In genomic region chr17:2692781-2693135, GRCh38 we compare ENCODE assay signal across 18 cellular contexts. TPM values are rescaled to one million over a fixed set of nuclear protein-coding genes. Genes with fewer than 3 reads are reported as not detected.
DNase-seq lines count a peak whose midpoint lies in the region; ATAC-seq and TF ChIP-seq lines count a peak whose summit lies in the region.
"Had no signal": no experiment of that assay in that cellular context is flagged by ENCODE, and none has a peak within 500 bp of the region (broad histone marks: within the 10 kb centered on the region; RNA-seq: fewer than 3 reads in every experiment).

No MANE protein-coding gene starts in this region.

- intact Hi-C loops in thyroid gland (cut with DNase I) = loop anchor here (10.0 kb wide), 1 partner anchor 98 kb away; the partner anchor contains the start of gene PAFAH1B1

- no peaks in the 10 kb centered on the region for H3K27me3 ChIP-seq in SK-N-SH (ENCODE audit: insufficient read depth)
- H3K27me3 ChIP-seq in mesenchymal stem cell (ENCODE audit: control insufficient read depth in 1 of 2, insufficient read depth in 1 of 2, low read length in 2 of 2) = no peaks in the 10 kb centered on the region
- no peaks in the 10 kb centered on the region for H3K27me3 ChIP-seq in thyroid gland
- H3K27me3 ChIP-seq: Peyer's patch had no signal

- H3K4me1 ChIP-seq in SK-N-SH (ENCODE audit: control insufficient read depth in 1 of 2, insufficient read depth in 2 of 2, low read depth in 1 of 2, low read length in 1 of 2) (no peaks in the 10 kb centered on the region), HEK293 (ENCODE audit: control insufficient read depth, insufficient read depth, low read length) (no peaks in the 10 kb centered on the region), mesenchymal stem cell (ENCODE audit: control insufficient read depth, insufficient read depth, low read depth, low read length) (peaks cover 14% of the 10 kb centered on the region), thyroid gland (peaks cover 23 to 27% of the 10 kb centered on the region in 2 donors)
- H3K4me1 ChIP-seq: Peyer's patch had no signal

- no peaks in the 10 kb centered on the region for H3K79me2 ChIP-seq in SK-N-SH (ENCODE audit: insufficient read depth)

- peaks cover 10% of the 10 kb centered on the region for H3F3A ChIP-seq in SK-N-SH (replicated peaks; ENCODE audit: insufficient read depth)

- peaks cover 15% of the 10 kb centered on the region for H3K79me1 ChIP-seq in mesenchymal stem cell (replicated peaks; ENCODE audit: low read length, poor library complexity, severe bottlenecking)

- no peak overlapping the region for H3K18ac ChIP-seq in mesenchymal stem cell (ENCODE audit: low read depth in 1 of 2, low read length in 2 of 2)

- H3K4me2 ChIP-seq in SK-N-SH = no peak overlapping the region
- no peak overlapping the region for H3K4me2 ChIP-seq in mesenchymal stem cell (ENCODE audit: low read length, poor library complexity, severe bottlenecking)

- TF ChIP-seq CTCF in SK-N-SH (IDR thresholded peaks at IDR 0.05) (no peak), HEK293 (tag by site-specific recombination; IDR thresholded peaks at IDR 0.05) (no peak), thyroid gland (IDR thresholded peaks at IDR 0.05) (no peak)

- TF ChIP-seq EP300 in SK-N-SH (IDR thresholded peaks at IDR 0.05; ENCODE audit: borderline replicate concordance in 1 of 2, low read depth in 1 of 2, low read length in 1 of 2) = no peak

- peak overlapping the region; percentile 28 for H4K91ac ChIP-seq in mesenchymal stem cell (ENCODE audit: low read length)

- no peak for TF ChIP-seq POLR2A in thyroid gland (IDR thresholded peaks at IDR 0.05)

- H2AK5ac ChIP-seq in mesenchymal stem cell (ENCODE audit: low read length, severe bottlenecking) = no peak overlapping the region

- H2AFZ ChIP-seq in SK-N-SH (ENCODE audit: low read depth) (no peak overlapping the region), mesenchymal stem cell (ENCODE audit: low read depth, low read length) (no peak overlapping the region)

- H2BK15ac ChIP-seq in mesenchymal stem cell (ENCODE audit: low read depth, poor library complexity, severe bottlenecking) = no peak overlapping the region

- no peaks in the 10 kb centered on the region for H3K9me2 ChIP-seq in SK-N-SH

- H2BK5ac ChIP-seq in mesenchymal stem cell (ENCODE audit: low read depth, low read length, poor library complexity, severe bottlenecking) = no peak overlapping the region

- ATAC-seq in SK-N-SH treated with all-trans-retinoic acid at 6 μM for 48 hours (no peak), GM18861 (IDR thresholded peaks at IDR 0.05; ENCODE audit: unreplicated experiment) (no peak)

- POLR2A ChIA-PET in SK-N-SH (lab: Yijun Ruan, JAX) (no interaction called here), HEK293 (lab: Yijun Ruan, JAX) (interaction anchor here (0.6 kb wide), 1 partner anchor 14 kb away, joined by 3 read pairs; no protein-coding TSS in a partner anchor)

- H4K20me1 ChIP-seq in SK-N-SH (ENCODE audit: insufficient read depth) = no peaks in the 10 kb centered on the region

- DNase-seq in SK-N-SH (peak; percentile 27), 8988T (peak; percentile 9), mesenchymal stem cell (no peak), C1 segment of cervical spinal cord (lab: John Stamatoyannopoulos, UW) (no peak), thyroid gland (no peak)
- DNase-seq: DMS79, IMR-90, NCI-H1930, NCI-H2171 treated with DMSO at 0.1 percent for 48 hours, NCI-H510A treated with DMSO at 0.1 percent for 48 hours, SIG-M5 had no signal

- H2BK120ac ChIP-seq in mesenchymal stem cell (ENCODE audit: low read depth, low read length) = no peak overlapping the region

- H3K4me3 ChIP-seq in SK-N-SH (ENCODE audit: low read depth in 2 of 2, low read length in 1 of 2) = no peak overlapping the region
- no peak overlapping the region for H3K4me3 ChIP-seq in HEK293 (ENCODE audit: low read depth, low read length)
- peak overlapping the region in 1 of 2 experiments; percentile 26 for H3K4me3 ChIP-seq in mesenchymal stem cell (ENCODE audit: insufficient read depth in 1 of 2, low read depth in 1 of 2, low read length in 2 of 2)
- H3K4me3 ChIP-seq in thyroid gland (replicated peaks in 1 of 3) = no peak overlapping the region
- H3K4me3 ChIP-seq: Peyer's patch had no signal

- H3K36me3 ChIP-seq in SK-N-SH (replicated peaks in 1 of 2; ENCODE audit: control insufficient read depth in 1 of 2, insufficient read depth in 2 of 2, low read length in 1 of 2) (peaks cover 0 to 37% of the 10 kb centered on the region in 2 experiments), HEK293 (ENCODE audit: control insufficient read depth in 2 of 2, insufficient read depth in 1 of 2, low read length in 2 of 2) (peaks cover 7 to 80% of the 10 kb centered on the region in 2 experiments; a peak in 2 of 3 replicates), mesenchymal stem cell (ENCODE audit: control insufficient read depth in 1 of 2, insufficient read depth in 2 of 2, low read depth in 1 of 2, low read length in 2 of 2) (peaks cover 40 to 87% of the 10 kb centered on the region in 2 experiments), thyroid gland (peaks cover 44 to 54% of the 10 kb centered on the region in 2 donors)

- no peak overlapping the region for H4K8ac ChIP-seq in mesenchymal stem cell (ENCODE audit: low read length)

- H3K9me3 ChIP-seq in SK-N-SH = no peaks in the 10 kb centered on the region
- H3K9me3 ChIP-seq in HEK293 (ENCODE audit: control insufficient read depth, insufficient read depth, low read depth, low read length) = no peaks in the 10 kb centered on the region
- H3K9me3 ChIP-seq in mesenchymal stem cell (ENCODE audit: control insufficient read depth, low read length) = no peaks in the 10 kb centered on the region
- no peaks in the 10 kb centered on the region for H3K9me3 ChIP-seq in thyroid gland
- H3K9me3 ChIP-seq: Peyer's patch had no signal

- H3K14ac ChIP-seq in mesenchymal stem cell (ENCODE audit: low read length in 2 of 2) = no peak overlapping the region

- TF ChIP-seq RAD21 in SK-N-SH (IDR thresholded peaks at IDR 0.05; ENCODE audit: low read length) = no peak

- H3K9ac ChIP-seq in SK-N-SH = no peak overlapping the region
- H3K9ac ChIP-seq in mesenchymal stem cell (ENCODE audit: low read length) = no peak overlapping the region

- H3K27ac ChIP-seq in SK-N-SH (ENCODE audit: low read depth in 2 of 2, low read length in 1 of 2) = no peak overlapping the region
- H3K27ac ChIP-seq in HEK293 (ENCODE audit: extremely low read depth, low read depth, low read length) = no peak overlapping the region
- H3K27ac ChIP-seq in mesenchymal stem cell (ENCODE audit: low read length, poor library complexity, severe bottlenecking) = no peak overlapping the region
- H3K27ac ChIP-seq in thyroid gland = no peak overlapping the region
- H3K27ac ChIP-seq: 22Rv1, C4-2B, Peyer's patch had no signal

- no peak overlapping the region for H2BK12ac ChIP-seq in mesenchymal stem cell (ENCODE audit: low read length in 2 of 2)

- H3K23ac ChIP-seq in mesenchymal stem cell (ENCODE audit: low read length in 2 of 2) = no peak overlapping the region

- H3K4ac ChIP-seq in mesenchymal stem cell (ENCODE audit: low read depth in 1 of 2, low read length in 2 of 2) = no peak overlapping the region

- CTCF ChIA-PET in SK-N-SH (lab: Yijun Ruan, JAX) (no interaction called here), HEK293 (lab: Yijun Ruan, JAX) (interaction anchor here (0.5 to 1.1 kb wide), 4 partner anchors 9 to 148 kb away, joined by 3 to 6 read pairs (median 4); no protein-coding TSS in a partner anchor)

- WGBS in SK-N-SH (ENCODE audit: low lambda C conversion rate) = 84% methylated on average over 8 of the region's 14 CpGs
- WGBS in mesenchymal stem cell = 95% methylated on average over 6 of the region's 14 CpGs
- WGBS in thyroid gland, 2 donors = 90 to 96% methylated on average over 4 to 14 of the region's 14 CpGs

TF ChIP-seq in SK-N-SH treated with all-trans-retinoic acid at 6 μM for 48 hours, 23 proteins besides CTCF, POLR2A, EP300 and RAD21 (continues in another document):
- TF ChIP-seq PPARA (CRISPR knock-in tag; IDR thresholded peaks at IDR 0.05; ENCODE audit: borderline replicate concordance) (no peak), ZNF8 (CRISPR knock-in tag; IDR thresholded peaks at IDR 0.05) (no peak), ZNF70 (CRISPR knock-in tag; IDR thresholded peaks at IDR 0.05) (no peak), BACH2 (CRISPR knock-in tag; IDR thresholded peaks at IDR 0.05; ENCODE audit: borderline replicate concordance) (no peak), ESRRG (CRISPR knock-in tag; IDR thresholded peaks at IDR 0.05) (no peak)

TF ChIP-seq in HEK293, 187 proteins besides CTCF, POLR2A, EP300 and RAD21:
- 0 out of 2 replicates have a peak, but pooled peaks have one; percentile 8 for TF ChIP-seq KLF8 (tag by site-specific recombination; IDR thresholded peaks at IDR 0.05)
- no peak for TF ChIP-seq ZNF157 (tag by site-specific recombination; IDR thresholded peaks at IDR 0.05)

RNA-seq across cellular contexts. Expression of gene CLUH, which starts 18.8 kb away (rescaled TPM):
- 25.1 and 32.2 TPM in 2 replicates for polyA plus RNA-seq in SK-N-SH (2012; rRNA removed)
- 6.6 and 12.0 TPM in 2 replicates for polyA plus RNA-seq in SK-N-SH (2012; cell fraction: cytosol; rRNA removed)
- polyA plus RNA-seq in SK-N-SH (2012; cell fraction: nucleus; rRNA removed) = 144 and 174 TPM in 2 replicates
- polyA plus RNA-seq in mesenchymal stem cell (2013, experiment 1 of 2) = 20.4 TPM
- polyA plus RNA-seq in mesenchymal stem cell (2013, experiment 2 of 2) = 19.2 TPM
- 10 to 100 TPM; 45.7 to 99.2 (median 78.6) TPM for total RNA-seq in thyroid gland

RNA-seq across cellular contexts. Expression of gene CCDC92B, which starts 56.7 kb away (rescaled TPM):
- polyA plus RNA-seq in SK-N-SH (2012; rRNA removed) = 0.07 and 0.13 TPM in 2 replicates
- polyA plus RNA-seq in SK-N-SH (2012; cell fraction: cytosol; rRNA removed) = 0.13 and 0.22 TPM in 2 replicates
- 0.30 and 0.35 TPM in 2 replicates for polyA plus RNA-seq in SK-N-SH (2012; cell fraction: nucleus; rRNA removed)
- not detected for polyA plus RNA-seq in mesenchymal stem cell (2013, experiment 1 of 2)
- not detected for polyA plus RNA-seq in mesenchymal stem cell (2013, experiment 2 of 2)
- total RNA-seq in thyroid gland = under 1 TPM in 1 of 4 donors, not detected in 3; 0.25 TPM
- total RNA-seq: IMR-90, LHCN-M2 had no signal
- polyA plus RNA-seq: IMR-90 had no signal

Comparison
In these comparisons a context has a peak if more than half of its experiments do, and no peak if none do; other contexts are left out.
1. DNase-seq: peak in SK-N-SH (single experiment) and 8988T (single experiment); none in mesenchymal stem cell (single experiment), C1 segment of cervical spinal cord (0 of 14) and thyroid gland (0 of 2).